Comparison of ENCODE assay signal across 16 cellular contexts in genomic region chr6:137798846-137799245, GRCh38.
DNase-seq lines count a peak whose midpoint lies in the region; ATAC-seq, FAIRE-seq and TF ChIP-seq lines count a peak whose summit lies in the region.
"Had no signal": no experiment of that assay in that cellular context is flagged by ENCODE, and none has a peak within 500 bp of the region (broad histone marks: within the 10 kb centered on the region; RNA-seq: fewer than 3 reads in every experiment).

No MANE protein-coding gene starts in this region.

- DNase-seq in HepG2 (ENCODE audit: low spot score) (no peak), right lobe of liver (no peak), GM12878 (ENCODE audit: low read depth, low spot score) (no peak), T-helper 9 cell (no peak)
- peak; percentile 77 for DNase-seq in activated CD4-positive, alpha-beta T cell treated with anti-CD3 and anti-CD28 coated beads, Interleukin-2, amount 10 ng/mL, durations not matched to agents 24 days and 14 days
- no peak for DNase-seq in stimulated activated naive B cell treated with anti-CD40 and anti-IgM and Interleukin-4, amounts not matched to agents 10 μg/mL and 1 μg/mL and 100 μg/mL, for 72 hours
- no peak for DNase-seq in effector CD4-positive, alpha-beta T cell
- DNase-seq: anterior cingulate cortex, GM23248, NCI-H1417 treated with DMSO at 0.1 percent for 48 hours, NCI-H345, retina had no signal

- TF ChIP-seq EP300 in HepG2 (IDR thresholded peaks at IDR 0.05; ENCODE audit: low read depth in 2 of 2, low read length in 2 of 2) (no peak), HepG2 (CRISPR knock-in tag; IDR thresholded peaks at IDR 0.05; ENCODE audit: borderline replicate concordance) (no peak), GM12878 (IDR thresholded peaks at IDR 0.05; ENCODE audit: borderline replicate concordance in 1 of 2, control insufficient read depth in 1 of 2, low read depth in 2 of 2, low read length in 2 of 2) (no peak)

- TF ChIP-seq RAD21 in HepG2 (CRISPR knock-in tag; IDR thresholded peaks at IDR 0.05) = no peak
- peak; percentile 29; the same call in 1 of the 2 replicates for TF ChIP-seq RAD21 in GM12878 (IDR thresholded peaks at IDR 0.05; ENCODE audit: insufficient read depth, low read depth, low read length)

- no peak for TF ChIP-seq CTCF in HepG2 (CRISPR knock-in tag; IDR thresholded peaks at IDR 0.05)
- TF ChIP-seq CTCF in right lobe of liver (IDR thresholded peaks at IDR 0.05) = no peak
- TF ChIP-seq CTCF in GM12878 (IDR thresholded peaks at IDR 0.05 in 2 of 3, conservative IDR thresholded peaks at IDR 0.05 in 1 of 3; ENCODE audit: control insufficient read depth in 2 of 3, extremely low read depth in 1 of 3, insufficient read depth in 1 of 3, low read depth in 3 of 3, low read length in 3 of 3) = peak in 1 of 3 experiments; percentile 4; a peak in 2 of 6 replicates

- H3K9ac ChIP-seq in HepG2 (ENCODE audit: insufficient read depth, low read depth, low read length) (no peak overlapping the region), GM12878 (ENCODE audit: control insufficient read depth, insufficient read depth, low read length) (no peak overlapping the region)
- H3K9ac ChIP-seq: GM23248 had no signal

- CTCF ChIA-PET in HepG2 (lab: Yijun Ruan, JAX; ENCODE audit: low intra/inter-chr PET ratio, low total read pairs) (interaction anchor here (0.9 kb wide), 1 partner anchor 68 kb away, joined by 3 read pairs; the partner anchor contains the start of gene TNFAIP3), GM12878 (lab: Yijun Ruan, JAX) (interaction anchor here (0.6 to 5.4 kb wide), 41 partner anchors 8 to 177 kb away, joined by 3 to 149 read pairs (median 5); partner anchors contain the start of gene TNFAIP3)

- H3K4me1 ChIP-seq in HepG2 (ENCODE audit: insufficient read depth, low read length) (peaks cover 100% of the 10 kb centered on the region), right lobe of liver (no peaks in the 10 kb centered on the region), GM12878 (ENCODE audit: control insufficient read depth, insufficient read depth, low read length) (peaks cover 23% of the 10 kb centered on the region)

- no peaks in the 10 kb centered on the region for H4K20me1 ChIP-seq in HepG2 (ENCODE audit: insufficient read depth, low read length)
- H4K20me1 ChIP-seq in GM12878 (ENCODE audit: control insufficient read depth, insufficient read depth) = no peaks in the 10 kb centered on the region

- peaks cover 9% of the 10 kb centered on the region for H3K9me3 Mint-ChIP-seq in activated CD4-positive, alpha-beta T cell treated with anti-CD3 and anti-CD28 coated beads, Interleukin-2, amount 10 ng/mL, durations not matched to agents 24 days and 14 days
- H3K9me3 Mint-ChIP-seq in stimulated activated naive B cell treated with anti-CD40 and anti-IgM and Interleukin-4, amounts not matched to agents 10 μg/mL and 1 μg/mL and 100 μg/mL, for 72 hours = peaks cover 4 to 6% of the 10 kb centered on the region in 2 donors
- H3K9me3 Mint-ChIP-seq: neural crest cell had no signal

- 86% methylated on average over 3 of the region's 3 CpGs for WGBS in HepG2 (ENCODE audit: low lambda C conversion rate)
- WGBS in right lobe of liver (ENCODE audit: insufficient coverage, low coverage, low lambda C conversion rate, missing lambda C conversion rate) = 78% methylated on average over 3 of the region's 3 CpGs
- 98% methylated on average over 3 of the region's 3 CpGs for WGBS in GM12878 (ENCODE audit: insufficient coverage, insufficient replicate concordance, low lambda C conversion rate, missing lambda C conversion rate)

- SMC1A ChIA-PET in GM12878 (lab: Charles Lee; ENCODE audit: uncharacterized antibody, unreplicated experiment) = interaction anchor here (0.7 to 16.0 kb wide), 33 partner anchors 8 to 538 kb away, joined by 3 to 314 read pairs (median 9); partner anchors contain the start of gene TNFAIP3

- H3K9me3 ChIP-seq in HepG2 (ENCODE audit: low read length) (no peaks in the 10 kb centered on the region), right lobe of liver (no peaks in the 10 kb centered on the region), GM12878 (replicated peaks; ENCODE audit: control insufficient read depth, insufficient read depth, low read length) (peaks cover 2% of the 10 kb centered on the region; the same call in 1 of the 3 replicates)

- H3K4me1 Mint-ChIP-seq in activated CD4-positive, alpha-beta T cell treated with anti-CD3 and anti-CD28 coated beads, Interleukin-2, amount 10 ng/mL, durations not matched to agents 24 days and 14 days = peaks cover 59% of the 10 kb centered on the region
- H3K4me1 Mint-ChIP-seq in stimulated activated naive B cell treated with anti-CD40 and anti-IgM and Interleukin-4, amounts not matched to agents 10 μg/mL and 1 μg/mL and 100 μg/mL, for 72 hours = peaks cover 37 to 48% of the 10 kb centered on the region in 2 donors

- no peak overlapping the region for H2AFZ ChIP-seq in HepG2 (ENCODE audit: low read length)
- H2AFZ ChIP-seq in GM12878 (ENCODE audit: control insufficient read depth, low read depth, low read length) = no peak overlapping the region
- H2AFZ ChIP-seq: GM23248 had no signal

- FAIRE-seq in HepG2 (lab: Jason Lieb, UNC) = no peak
- no peak for FAIRE-seq in GM12878 (lab: Jason Lieb, UNC)

- POLR2A ChIA-PET in HepG2 (lab: Yijun Ruan, JAX) (interaction anchor here (1.4 kb wide), 1 partner anchor 10 kb away, joined by 5 read pairs; no protein-coding TSS in a partner anchor), GM12878 (lab: Charles Lee) (interaction anchor here (0.6 to 7.4 kb wide), 13 partner anchors 8 to 636 kb away, joined by 3 to 35 read pairs (median 5); partner anchors contain the start of gene TNFAIP3)

- peak overlapping the region; percentile 81 for H3K27ac Mint-ChIP-seq in activated CD4-positive, alpha-beta T cell treated with anti-CD3 and anti-CD28 coated beads, Interleukin-2, amount 10 ng/mL, durations not matched to agents 24 days and 14 days
- H3K27ac Mint-ChIP-seq in stimulated activated naive B cell treated with anti-CD40 and anti-IgM and Interleukin-4, amounts not matched to agents 10 μg/mL and 1 μg/mL and 100 μg/mL, for 72 hours = peak overlapping the region; percentile 25

- H3K36me3 ChIP-seq in HepG2 (replicated peaks in 1 of 2; ENCODE audit: control insufficient read depth in 1 of 2, insufficient read depth in 2 of 2, low read length in 2 of 2) = no peaks in the 10 kb centered on the region
- H3K36me3 ChIP-seq in right lobe of liver = no peaks in the 10 kb centered on the region
- no peaks in the 10 kb centered on the region for H3K36me3 ChIP-seq in GM12878 (ENCODE audit: control insufficient read depth in 2 of 2, insufficient read depth in 2 of 2, low read length in 1 of 2)

- no TSS peak for BruUV-seq in HepG2 (replicated peaks; lab: Mats Ljungman, UMichigan)
- no TSS peak for BruUV-seq in GM12878 (replicated peaks; lab: Mats Ljungman, UMichigan)

- in situ Hi-C loops in HepG2 (cut with HindIII; ENCODE audit: extremely low pct_ligation_motif_present, low pct_unique_long_range_greater_than_20kb) (no loop called here), GM12878 (cut with MboI) (loop anchor here (5.0 kb wide), 1 partner anchor 143 kb away; no protein-coding TSS in a partner anchor)

- ATAC-seq in HepG2 = no peak
- no peak for ATAC-seq in right lobe of liver
- no peak for ATAC-seq in GM12878
- no peak for ATAC-seq in stimulated activated naive B cell treated with anti-CD40 and anti-IgM and Interleukin-4, amounts not matched to agents 10 μg/mL and 1 μg/mL and 100 μg/mL, for 72 hours (replicated peaks)
- ATAC-seq in GM19455 (IDR thresholded peaks at IDR 0.05; ENCODE audit: unreplicated experiment) = no peak
- ATAC-seq: Right ventricle myocardium inferior had no signal

- no peaks in the 10 kb centered on the region for H3K27me3 Mint-ChIP-seq in activated CD4-positive, alpha-beta T cell treated with anti-CD3 and anti-CD28 coated beads, Interleukin-2, amount 10 ng/mL, durations not matched to agents 24 days and 14 days
- no peaks in the 10 kb centered on the region for H3K27me3 Mint-ChIP-seq in stimulated activated naive B cell treated with anti-CD40 and anti-IgM and Interleukin-4, amounts not matched to agents 10 μg/mL and 1 μg/mL and 100 μg/mL, for 72 hours

- no peak for TF ChIP-seq POLR2A in HepG2 (IDR thresholded peaks at IDR 0.05; ENCODE audit: insufficient read depth in 1 of 2, low read depth in 2 of 2, low read length in 2 of 2)
- no peak for TF ChIP-seq POLR2A in right lobe of liver (IDR thresholded peaks at IDR 0.05)
- no peak for TF ChIP-seq POLR2A in GM12878 (IDR thresholded peaks at IDR 0.05; ENCODE audit: low read depth, low read length)

- H3K27me3 ChIP-seq in HepG2 (ENCODE audit: control insufficient read depth in 1 of 2, insufficient read depth in 2 of 2, low read length in 2 of 2) (no peaks in the 10 kb centered on the region), right lobe of liver (no peaks in the 10 kb centered on the region), GM12878 (replicated peaks in 1 of 2; ENCODE audit: control insufficient read depth in 2 of 2, insufficient read depth in 2 of 2, low read length in 1 of 2) (no peaks in the 10 kb centered on the region)

- H3K79me2 ChIP-seq in HepG2 (ENCODE audit: insufficient read depth, low read length) (no peaks in the 10 kb centered on the region), GM12878 (ENCODE audit: control insufficient read depth, insufficient read depth, low read length) (no peaks in the 10 kb centered on the region; the same call in 1 of the 2 replicates)

- H3K4me3 Mint-ChIP-seq in activated CD4-positive, alpha-beta T cell treated with anti-CD3 and anti-CD28 coated beads, Interleukin-2, amount 10 ng/mL, durations not matched to agents 24 days and 14 days = peak overlapping the region; percentile 43
- no peak overlapping the region for H3K4me3 Mint-ChIP-seq in stimulated activated naive B cell treated with anti-CD40 and anti-IgM and Interleukin-4, amounts not matched to agents 10 μg/mL and 1 μg/mL and 100 μg/mL, for 72 hours
- H3K4me3 Mint-ChIP-seq: neural crest cell had no signal

- RAD21 ChIA-PET in GM12878 (lab: Charles Lee; ENCODE audit: unreplicated experiment) = interaction anchor here (0.9 to 8.7 kb wide), 21 partner anchors 8 to 705 kb away, joined by 3 to 117 read pairs (median 9); partner anchors contain the start of gene TNFAIP3

- H3K4me2 ChIP-seq in HepG2 (ENCODE audit: low read depth, low read length) = no peak overlapping the region
- H3K4me2 ChIP-seq in GM12878 (ENCODE audit: control insufficient read depth, insufficient read depth) = no peak overlapping the region

- peaks cover 6% of the 10 kb centered on the region for H3K36me3 Mint-ChIP-seq in activated CD4-positive, alpha-beta T cell treated with anti-CD3 and anti-CD28 coated beads, Interleukin-2, amount 10 ng/mL, durations not matched to agents 24 days and 14 days (ENCODE audit: low read depth)
- peaks cover 3 to 4% of the 10 kb centered on the region in 2 donors for H3K36me3 Mint-ChIP-seq in stimulated activated naive B cell treated with anti-CD40 and anti-IgM and Interleukin-4, amounts not matched to agents 10 μg/mL and 1 μg/mL and 100 μg/mL, for 72 hours

- H3K27ac ChIP-seq in HepG2 (ENCODE audit: extremely low read length, insufficient read depth, low read length) (no peak overlapping the region), right lobe of liver (no peak overlapping the region), GM12878 (ENCODE audit: control insufficient read depth, insufficient read depth) (no peak overlapping the region)
- H3K27ac ChIP-seq: GM23248 had no signal

- intact Hi-C loops in HepG2 (cut with micrococcal nuclease; ENCODE audit: unreplicated experiment) = no loop called here
- intact Hi-C loops in right lobe of liver (cut with DNase I) = no loop called here
- intact Hi-C loops in activated CD4-positive, alpha-beta T cell treated with anti-CD3 and anti-CD28 coated beads, Interleukin-2, amount 10 ng/mL, durations not matched to agents 24 days and 14 days (cut with micrococcal nuclease) = loop anchor here (1.0 to 2.0 kb wide), 4 partner anchors 20 to 176 kb away; partner anchors contain the start of gene TNFAIP3
- intact Hi-C loops in GM12878 (cut with micrococcal nuclease; ENCODE audit: unreplicated experiment) = no loop called here

- no peak overlapping the region for H3K4me3 ChIP-seq in HepG2 (replicated peaks in 1 of 3; ENCODE audit: insufficient read depth in 1 of 3, low read depth in 2 of 3, low read length in 3 of 3)
- H3K4me3 ChIP-seq in right lobe of liver = no peak overlapping the region
- H3K4me3 ChIP-seq in GM12878 = no peak overlapping the region
- H3K4me3 ChIP-seq: GM23248, lung had no signal

Comparison
In these comparisons a context has a peak if more than half of its experiments do, and no peak if none do; other contexts are left out.
1. Of the 75 proteins assayed by ChIP-seq in both HepG2 and GM12878: peak only in HepG2: none; only in GM12878: RAD21; in both: none; in neither: 73; mixed calls (peak in some experiments, not most) for 1.